20 cellular contexts compared by ENCODE assay signal in genomic region chr10:127216284-127216683, GRCh38. TPM values are rescaled to one million over a fixed set of nuclear protein-coding genes. Genes with fewer than 3 reads are reported as not detected.
DNase-seq lines count a peak whose midpoint lies in the region; ATAC-seq and TF ChIP-seq lines count a peak whose summit lies in the region.
"Had no signal": no experiment of that assay in that cellular context is flagged by ENCODE, and none has a peak within 500 bp of the region (broad histone marks: within the 10 kb centered on the region; RNA-seq: fewer than 3 reads in every experiment).

No MANE protein-coding gene starts in this region.

- H3K36me3 Mint-ChIP-seq in endodermal cell (ENCODE audit: low read depth), result peaks cover 11% of the 10 kb centered on the region
- H3K36me3 Mint-ChIP-seq in nephron progenitor cell (ENCODE audit: low read depth), result peaks cover 16% of the 10 kb centered on the region

- DNase-seq in DMS 273 (lab: John Stamatoyannopoulos, UW; ENCODE audit: unreplicated experiment) (peak; percentile 19), DMS 273 treated with DMSO at 0.1 percent for 48 hours (lab: John Stamatoyannopoulos, UW) (no peak), endodermal cell (peak; percentile 53), nephron progenitor cell (no peak), upper lobe of right lung (no peak)
- DNase-seq: GDM1, KG1, NCI-H1417, NCI-H187, NCI-H446 treated with DMSO at 0.1 percent for 48 hours, NCI-H748 treated with DMSO at 0.1 percent for 48 hours, Right ventricle myocardium superior had no signal

- peaks cover 7% of the 10 kb centered on the region for H3K9me3 Mint-ChIP-seq in endodermal cell
- peaks cover 7% of the 10 kb centered on the region for H3K9me3 Mint-ChIP-seq in nephron progenitor cell

- H3K4me3 ChIP-seq in HUES64 (ENCODE audit: low read length) (no peak overlapping the region), endodermal cell (ENCODE audit: low read length) (no peak overlapping the region), upper lobe of right lung (no peak overlapping the region)
- H3K4me3 ChIP-seq: GM23248 had no signal

- 79% methylated on average over 6 of the region's 6 CpGs for WGBS in HUES64
- 92% methylated on average over 6 of the region's 6 CpGs; no CpG with 5 or more reads in 1 of the 2 experiments for WGBS in endodermal cell (ENCODE audit: insufficient coverage in 1 of 2, insufficient read length in 1 of 2), 2 experiments

- H3K9ac ChIP-seq in HUES64 (ENCODE audit: low read depth, low read length) (no peak overlapping the region), endodermal cell (ENCODE audit: extremely low read depth, low read length, poor library complexity, severe bottlenecking) (no peak overlapping the region)
- H3K9ac ChIP-seq: GM23248 had no signal

- no peak overlapping the region for H3K4me3 Mint-ChIP-seq in endodermal cell
- no peak overlapping the region for H3K4me3 Mint-ChIP-seq in nephron progenitor cell

- H3K27ac Mint-ChIP-seq in endodermal cell (no peak overlapping the region), nephron progenitor cell (peak overlapping the region; percentile 30)

- peak overlapping the region; percentile 23; the same call in 1 of the 2 replicates for H3K27ac ChIP-seq in HUES64 (ENCODE audit: low read depth, low read length)
- no peak overlapping the region for H3K27ac ChIP-seq in endodermal cell (ENCODE audit: low read depth, low read length)
- H3K27ac ChIP-seq in upper lobe of right lung, result no peak overlapping the region
- H3K27ac ChIP-seq: 22Rv1, GM23248 had no signal

- ATAC-seq in HG02610 (IDR thresholded peaks at IDR 0.05; ENCODE audit: unreplicated experiment), result no peak
- no peak for ATAC-seq in upper lobe of right lung
- ATAC-seq in GM19463 (IDR thresholded peaks at IDR 0.05; ENCODE audit: unreplicated experiment), result no peak
- ATAC-seq: HepG2 had no signal

- no peaks in the 10 kb centered on the region for H3K36me3 ChIP-seq in HUES64 (ENCODE audit: insufficient read depth, low read length)
- H3K36me3 ChIP-seq in endodermal cell (ENCODE audit: control insufficient read depth, insufficient read depth, low read length), result no peaks in the 10 kb centered on the region
- no peaks in the 10 kb centered on the region for H3K36me3 ChIP-seq in upper lobe of right lung

- peaks cover 10% of the 10 kb centered on the region for H3K4me1 Mint-ChIP-seq in endodermal cell
- H3K4me1 Mint-ChIP-seq in nephron progenitor cell, result peaks cover 24% of the 10 kb centered on the region

- intact Hi-C loops in upper lobe of right lung (cut with DNase I), result no loop called here

- no peak for TF ChIP-seq CTCF in endodermal cell (conservative IDR thresholded peaks at IDR 0.05)
- TF ChIP-seq CTCF in nephron progenitor cell (IDR thresholded peaks at IDR 0.05), result no peak
- no peak for TF ChIP-seq CTCF in upper lobe of right lung (IDR thresholded peaks at IDR 0.05)

- no peaks in the 10 kb centered on the region for H3K27me3 ChIP-seq in HUES64 (ENCODE audit: insufficient read depth, low read length)
- no peaks in the 10 kb centered on the region for H3K27me3 ChIP-seq in endodermal cell (ENCODE audit: control insufficient read depth, insufficient read depth, low read length, poor library complexity, severe bottlenecking)
- H3K27me3 ChIP-seq in upper lobe of right lung, result no peaks in the 10 kb centered on the region

- H3K4me1 ChIP-seq in HUES64 (ENCODE audit: insufficient read depth, low read length) (peaks cover 25% of the 10 kb centered on the region), endodermal cell (ENCODE audit: control insufficient read depth, insufficient read depth, low read length) (no peaks in the 10 kb centered on the region), upper lobe of right lung (no peaks in the 10 kb centered on the region)

- H3K9me3 ChIP-seq in HUES64 (ENCODE audit: insufficient read depth, low read depth, low read length), result peaks cover 6% of the 10 kb centered on the region; the same call in 1 of the 2 replicates
- peaks cover 6% of the 10 kb centered on the region for H3K9me3 ChIP-seq in endodermal cell (ENCODE audit: control insufficient read depth, low read length)
- H3K9me3 ChIP-seq in upper lobe of right lung, result no peaks in the 10 kb centered on the region

- H3K27me3 Mint-ChIP-seq in endodermal cell (ENCODE audit: insufficient read depth), result no peaks in the 10 kb centered on the region
- peaks cover 3% of the 10 kb centered on the region for H3K27me3 Mint-ChIP-seq in nephron progenitor cell (ENCODE audit: low read depth, poor library complexity)

RNA-seq across cellular contexts. Expression of gene INSYN2A, which starts 19.9 kb away (rescaled TPM):
- 0.10 TPM for polyA plus RNA-seq in HUES64 (2013, experiment 1 of 2)
- 0.13 TPM for polyA plus RNA-seq in HUES64 (2013, experiment 2 of 2)
- under 1 TPM in 1 of 2 donors, not detected in 1; 0.09 TPM for total RNA-seq in endodermal cell
- 0.21 TPM for polyA plus RNA-seq in endodermal cell (2013, experiment 1 of 2)
- polyA plus RNA-seq in endodermal cell (2013, experiment 2 of 2), result 0.21 TPM
- total RNA-seq in upper lobe of right lung, result 0.14 TPM
- total RNA-seq: Daoy, HepG2, OCI-LY7 had no signal
- polyA plus RNA-seq: HepG2 had no signal

Comparison
In these comparisons a context has a peak if more than half of its experiments do, and no peak if none do; other contexts are left out.
1. DNase-seq: peak in DMS 273 (single experiment) and endodermal cell (single experiment); none in DMS 273 treated with DMSO at 0.1 percent for 48 hours (single experiment), nephron progenitor cell (single experiment) and upper lobe of right lung (single experiment).